Comparison of ENCODE assay signal across 13 cellular contexts in genomic region chr10:110822065-110822707, GRCh38. TPM values are rescaled to one million over a fixed set of nuclear protein-coding genes. Genes with fewer than 3 reads are reported as not detected.
DNase-seq lines count a peak whose midpoint lies in the region; ATAC-seq, FAIRE-seq and TF ChIP-seq lines count a peak whose summit lies in the region.
"Had no signal": no experiment of that assay in that cellular context is flagged by ENCODE, and none has a peak within 500 bp of the region (broad histone marks: within the 10 kb centered on the region; RNA-seq: fewer than 3 reads in every experiment).

No MANE protein-coding gene starts in this region.

- intact Hi-C loops in Caco-2 (cut with micrococcal nuclease; ENCODE audit: unreplicated experiment) (loop anchor here (2.0 kb wide), 1 partner anchor 71 kb away; no protein-coding TSS in a partner anchor), gastrocnemius medialis (cut with DNase I; ENCODE audit: low total_unique reads) (loop anchor here (10.0 kb wide), 1 partner anchor 77 kb away; no protein-coding TSS in a partner anchor)

- peak overlapping the region; percentile 6 for H3K27ac Mint-ChIP-seq in Caco-2 (ENCODE audit: unreplicated experiment)

- no peak for FAIRE-seq in GM12891 (lab: Jason Lieb, UNC)

- no peak overlapping the region for H3K4me3 Mint-ChIP-seq in Caco-2 (ENCODE audit: unreplicated experiment)

- H3K36me3 ChIP-seq in Caco-2 (ENCODE audit: control insufficient read depth, insufficient read depth, low read length), result no peaks in the 10 kb centered on the region
- H3K36me3 ChIP-seq in adipocyte (ENCODE audit: control insufficient read depth, insufficient read depth, low read length, severe bottlenecking), result no peaks in the 10 kb centered on the region
- no peaks in the 10 kb centered on the region for H3K36me3 ChIP-seq in iPS-20b (ENCODE audit: insufficient read depth, low read depth, low read length)
- H3K36me3 ChIP-seq in gastrocnemius medialis, result no peaks in the 10 kb centered on the region

- no peaks in the 10 kb centered on the region for H3K27me3 ChIP-seq in Caco-2 (replicated peaks; ENCODE audit: control insufficient read depth, insufficient read depth, low read length)
- no peaks in the 10 kb centered on the region for H3K27me3 ChIP-seq in adipocyte (replicated peaks; ENCODE audit: control insufficient read depth, insufficient read depth, low read length)
- no peaks in the 10 kb centered on the region for H3K27me3 ChIP-seq in iPS-20b (ENCODE audit: insufficient read depth, low read length)
- no peaks in the 10 kb centered on the region for H3K27me3 ChIP-seq in gastrocnemius medialis

- BruUV-seq in Caco-2 (replicated peaks; lab: Mats Ljungman, UMichigan), result no TSS peak

- H3K9me3 ChIP-seq in Caco-2, result no peaks in the 10 kb centered on the region
- H3K9me3 ChIP-seq in adipocyte (ENCODE audit: control insufficient read depth, low read length), result no peaks in the 10 kb centered on the region
- H3K9me3 ChIP-seq in iPS-20b (ENCODE audit: insufficient read depth, low read depth, low read length), result no peaks in the 10 kb centered on the region
- H3K9me3 ChIP-seq in gastrocnemius medialis, result no peaks in the 10 kb centered on the region

- CTCF ChIA-PET in Caco-2 (lab: Charles Lee), result interaction anchor here (0.8 to 2.2 kb wide), 2 partner anchors 35 to 75 kb away, joined by 4 to 8 read pairs; no protein-coding TSS in a partner anchor

- DNase-seq in Caco-2 (no peak), adipocyte (ENCODE audit: low read depth) (no peak), gastrocnemius medialis (no peak), COR-L47 (lab: John Stamatoyannopoulos, UW) (no peak), NCI-H1930 (lab: John Stamatoyannopoulos, UW) (no peak), GM12891 (ENCODE audit: insufficient read length, low spot score) (no peak)
- no peak for DNase-seq in effector CD4-positive, alpha-beta T cell
- DNase-seq: activated CD4-positive, alpha-beta T cell treated with anti-CD3 and anti-CD28 coated beads, Interleukin-2, amount 50 U/mL, for 4 hours; activated naive CD4-positive, alpha-beta T cell treated with anti-CD3 and anti-CD28 coated beads, Interleukin-2, amount 50 U/mL, for 16 hours; AML-193; GDM1; SHP77 treated with DMSO at 0.1 percent for 48 hours had no signal

- no peaks in the 10 kb centered on the region for H3K9me3 Mint-ChIP-seq in Caco-2 (ENCODE audit: unreplicated experiment)

- TF ChIP-seq POLR2A in gastrocnemius medialis (IDR thresholded peaks at IDR 0.05), result no peak
- no peak for TF ChIP-seq POLR2A in GM12891 (IDR thresholded peaks at IDR 0.05; ENCODE audit: low read depth, low read length)

- no peaks in the 10 kb centered on the region for H3K36me3 Mint-ChIP-seq in Caco-2 (ENCODE audit: insufficient read depth, unreplicated experiment)

- TF ChIP-seq CTCF in Caco-2 (IDR thresholded peaks at IDR 0.05; ENCODE audit: insufficient read depth in 1 of 2, low read depth in 1 of 2, low read length in 1 of 2, severe bottlenecking in 1 of 2, unreplicated experiment in 1 of 2), result no peak
- no peak for TF ChIP-seq CTCF in gastrocnemius medialis (IDR thresholded peaks at IDR 0.05 in 4 of 5, conservative IDR thresholded peaks at IDR 0.05 in 1 of 5)

- H3K4me1 ChIP-seq in Caco-2, result 0 out of 2 replicates have a peak, but pooled peaks cover 3% of the 10 kb centered on the region
- H3K4me1 ChIP-seq in adipocyte (ENCODE audit: control insufficient read depth, insufficient read depth, low read length), result peaks cover 47% of the 10 kb centered on the region
- H3K4me1 ChIP-seq in iPS-20b (ENCODE audit: insufficient read depth, low read length), result peaks cover 16% of the 10 kb centered on the region; the same call in 1 of the 2 replicates
- H3K4me1 ChIP-seq in gastrocnemius medialis, result peaks cover 80 to 81% of the 10 kb centered on the region in 2 donors

- in situ Hi-C loops in gastrocnemius medialis (cut with MboI; ENCODE audit: low sequenced_read_pairs in 4 of 4), result no loop called here

- H3K9ac ChIP-seq in adipocyte (ENCODE audit: low read length) (peak overlapping the region; percentile 16), iPS-20b (ENCODE audit: low read depth, low read length) (peak overlapping the region; percentile 3)

- H3K4me3 ChIP-seq in Caco-2 (ENCODE audit: low read depth, low read length) (no peak overlapping the region), adipocyte (ENCODE audit: low read length) (no peak overlapping the region), iPS-20b (ENCODE audit: low read length) (peak overlapping the region; percentile 12; the same call in 1 of the 2 replicates), gastrocnemius medialis (no peak overlapping the region)

- no peak for ATAC-seq in gastrocnemius medialis

- peaks cover 15% of the 10 kb centered on the region for H3K4me1 Mint-ChIP-seq in Caco-2 (ENCODE audit: low read depth, unreplicated experiment)

- no peaks in the 10 kb centered on the region for H3K27me3 Mint-ChIP-seq in Caco-2 (ENCODE audit: insufficient read depth, unreplicated experiment)

- H3K27ac ChIP-seq in iPS-20b (ENCODE audit: low read length), result no peak overlapping the region
- H3K27ac ChIP-seq in gastrocnemius medialis, result peak overlapping the region; percentile 87 to 96 (median 90)

- POLR2A ChIA-PET in Caco-2 (lab: Charles Lee), result no interaction called here

TF ChIP-seq in GM12891, 5 proteins besides CTCF, POLR2A, EP300 and RAD21:
- TF ChIP-seq POU2F2 (IDR thresholded peaks at IDR 0.05; ENCODE audit: low read depth, low read length), result no peak
- TF ChIP-seq SPI1 (IDR thresholded peaks at IDR 0.05; ENCODE audit: low read depth, low read length), result no peak
- TF ChIP-seq POLR2AphosphoS5 (IDR thresholded peaks at IDR 0.05; ENCODE audit: low read depth, low read length), result no peak
- TF ChIP-seq TAF1 (IDR thresholded peaks at IDR 0.05; ENCODE audit: low read depth, low read length), result no peak
- no peak for TF ChIP-seq PAX5 (IDR thresholded peaks at IDR 0.05; ENCODE audit: insufficient read depth, low read length, severe bottlenecking)

RNA-seq across cellular contexts. Expression of gene PDCD4, which starts 49.5 kb away (rescaled TPM):
- total RNA-seq in Caco-2 (2022), result 65.5 and 66.1 TPM in 2 replicates
- 10 to 100 TPM in 1 of 4 donors, 1 to 10 TPM in 3; 6.4 to 15.6 (median 9.8) TPM for total RNA-seq in gastrocnemius medialis
- 287 TPM for polyA plus RNA-seq in GM12891 (2012; ENCODE audit: low read depth, missing spikeins)
